Comparison of ENCODE assay signal across 8 cellular contexts in the genomic region with DNA sequence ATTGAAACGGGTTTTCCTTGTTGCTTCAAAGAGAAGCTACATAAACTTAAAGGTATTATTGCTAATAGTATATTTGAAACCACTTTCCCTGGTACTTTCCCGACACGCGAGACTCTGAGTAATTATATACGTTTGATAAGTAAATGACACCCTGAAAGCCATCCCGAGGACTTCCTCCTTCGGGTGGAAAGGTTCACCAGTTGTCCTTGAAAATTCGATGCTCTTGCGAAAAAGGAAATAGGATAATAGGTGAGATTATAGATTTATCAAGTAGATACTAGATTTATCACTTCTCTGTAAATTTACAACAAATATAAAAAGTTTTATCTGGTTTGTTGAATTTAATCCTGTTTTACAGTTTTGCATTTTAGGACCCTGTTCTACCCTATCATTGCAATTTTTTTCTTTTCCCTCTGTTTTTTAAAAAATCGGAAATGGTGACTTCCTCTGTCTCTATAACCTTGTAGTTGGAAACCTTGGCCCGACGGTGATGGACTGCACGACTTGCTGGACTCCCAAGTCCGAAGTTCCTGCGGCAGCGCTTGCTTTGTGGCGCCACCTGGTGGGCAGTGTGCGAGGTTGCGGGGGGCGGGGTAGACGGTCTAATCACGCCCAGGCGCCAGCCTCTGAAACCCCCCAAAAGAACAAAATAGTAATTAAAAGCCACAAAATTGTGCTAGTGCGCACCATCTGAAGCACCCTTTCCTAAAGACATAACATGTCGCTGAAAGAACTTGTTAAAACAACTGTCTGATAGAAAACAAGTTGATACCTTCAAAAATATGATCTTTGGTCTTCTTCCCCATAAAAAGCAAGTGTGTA. TPM values are rescaled to one million over a fixed set of nuclear protein-coding genes. Genes with fewer than 3 reads are reported as not detected.
DNase-seq lines count a peak whose midpoint lies in the region; ATAC-seq and TF ChIP-seq lines count a peak whose summit lies in the region.

No MANE protein-coding gene starts in this region.

- H3K27me3 ChIP-seq in BE2C (peaks cover 55% of the 10 kb centered on the region), H9 (ENCODE audit: insufficient read depth, low read length) (peaks cover 86% of the 10 kb centered on the region)

- no peak overlapping the region for H2BK120ac ChIP-seq in H9 (ENCODE audit: low read depth, low read length, poor library complexity, severe bottlenecking)

- no peak overlapping the region for H3K9ac ChIP-seq in H9 (ENCODE audit: extremely low read depth, insufficient read length, low read length)

- POLR2A ChIA-PET in activated CD8-positive, alpha-beta T cell treated with anti-CD3 and anti-CD28 coated beads for 36 hours (lab: Charles Lee) = interaction anchor here (0.6 to 1.2 kb wide), 2 partner anchors 11 to 359 kb away, joined by 3 read pairs; no protein-coding TSS in a partner anchor

- H3K23ac ChIP-seq in H9 (ENCODE audit: insufficient read length, low read depth, low read length) = no peak overlapping the region

- H3K9me3 Mint-ChIP-seq in H9 = peaks cover 5 to 9% of the 10 kb centered on the region in 2 experiments; a peak in 4 of 5 replicates
- H3K9me3 Mint-ChIP-seq in activated CD8-positive, alpha-beta T cell treated with anti-CD3 and anti-CD28 coated beads for 36 hours = no peaks in the 10 kb centered on the region
- H3K9me3 Mint-ChIP-seq in effector memory CD8-positive, alpha-beta T cell = no peaks in the 10 kb centered on the region
- H3K9me3 Mint-ChIP-seq in mesothelial cell of epicardium = no peaks in the 10 kb centered on the region

- no peaks in the 10 kb centered on the region for H3K4me1 ChIP-seq in BE2C
- no peaks in the 10 kb centered on the region for H3K4me1 ChIP-seq in H9 (ENCODE audit: insufficient read depth, low read length)

- H3T11ph ChIP-seq in H9 (ENCODE audit: low read length) = no peak overlapping the region

- H3K79me2 ChIP-seq in H9 (ENCODE audit: insufficient read depth, low read length) = no peaks in the 10 kb centered on the region

- no peaks in the 10 kb centered on the region for H3K9me3 ChIP-seq in BE2C
- no peaks in the 10 kb centered on the region for H3K9me3 ChIP-seq in H9 (ENCODE audit: control insufficient read depth, low read depth, low read length)

- intact Hi-C loops in activated CD8-positive, alpha-beta T cell treated with anti-CD3 and anti-CD28 coated beads for 36 hours (cut with micrococcal nuclease) = loop anchor here (2.0 to 10.0 kb wide), 5 partner anchors 19 to 509 kb away; a partner anchor contains a TSS

- no peak overlapping the region for H3K4ac ChIP-seq in H9 (ENCODE audit: low read depth, low read length)

- no peak overlapping the region for H2AK5ac ChIP-seq in H9 (ENCODE audit: insufficient read length, low read length)

- H3K27ac ChIP-seq in H9 (ENCODE audit: insufficient read length, low read depth, low read length) = no peak overlapping the region

- H2AFZ ChIP-seq in H9 (ENCODE audit: low read length) = no peak overlapping the region

- no CpG with 5 or more reads among the region's 25 CpGs for WGBS in H9 (ENCODE audit: extremely low coverage, insufficient read length, low lambda C conversion rate)

- H3K36me3 Mint-ChIP-seq in H9 (ENCODE audit: insufficient read depth in 1 of 3, low read depth in 3 of 3) (no peaks in the 10 kb centered on the region), mesothelial cell of epicardium (no peaks in the 10 kb centered on the region)
- no peaks in the 10 kb centered on the region for H3K36me3 Mint-ChIP-seq in activated CD8-positive, alpha-beta T cell treated with anti-CD3 and anti-CD28 coated beads for 36 hours (ENCODE audit: low read depth)
- H3K36me3 Mint-ChIP-seq in effector memory CD8-positive, alpha-beta T cell (ENCODE audit: insufficient read depth) = peaks cover 53% of the 10 kb centered on the region

- no peak overlapping the region for H3K18ac ChIP-seq in H9 (ENCODE audit: insufficient read length, low read depth, low read length)

- H4K20me1 ChIP-seq in H9 (ENCODE audit: control insufficient read depth, insufficient read depth, insufficient read length) = no peaks in the 10 kb centered on the region

- no peak overlapping the region for H2BK12ac ChIP-seq in H9 (ENCODE audit: insufficient read length, low read depth, low read length)

- peak overlapping the region; percentile 51 for H3K4me2 ChIP-seq in H9 (ENCODE audit: insufficient read depth, insufficient read length, low read length)

- H3K23me2 ChIP-seq in H9 (ENCODE audit: insufficient read length, low read depth, low read length, poor library complexity, severe bottlenecking) = peaks cover 25% of the 10 kb centered on the region

- peak overlapping the region; percentile 56 for H3K4me3 ChIP-seq in BE2C (ENCODE audit: low read depth, low read length)

- H3K27me3 Mint-ChIP-seq in H9 (ENCODE audit: low read depth) (peaks cover 100% of the 10 kb centered on the region), mesothelial cell of epicardium (ENCODE audit: low read depth) (peaks cover 81% of the 10 kb centered on the region)
- peaks cover 73% of the 10 kb centered on the region for H3K27me3 Mint-ChIP-seq in activated CD8-positive, alpha-beta T cell treated with anti-CD3 and anti-CD28 coated beads for 36 hours
- H3K27me3 Mint-ChIP-seq in effector memory CD8-positive, alpha-beta T cell = peaks cover 67 to 85% of the 10 kb centered on the region in 2 donors

- H3K4me1 Mint-ChIP-seq in H9 (peaks cover 32 to 52% of the 10 kb centered on the region in 2 experiments), mesothelial cell of epicardium (peaks cover 42% of the 10 kb centered on the region)
- peaks cover 43% of the 10 kb centered on the region for H3K4me1 Mint-ChIP-seq in activated CD8-positive, alpha-beta T cell treated with anti-CD3 and anti-CD28 coated beads for 36 hours (ENCODE audit: low read depth)
- peaks cover 40% of the 10 kb centered on the region in 2 donors for H3K4me1 Mint-ChIP-seq in effector memory CD8-positive, alpha-beta T cell (ENCODE audit: low read depth in 2 of 2)

- ATAC-seq in activated CD8-positive, alpha-beta T cell treated with anti-CD3 and anti-CD28 coated beads for 36 hours = peak; percentile 43
- peak; percentile 34 for ATAC-seq in effector memory CD8-positive, alpha-beta T cell (replicated peaks)
- no peak for ATAC-seq in GM18873 (IDR thresholded peaks at IDR 0.05; ENCODE audit: low FRiP score, unreplicated experiment)

- H2BK20ac ChIP-seq in H9 (ENCODE audit: low read depth, low read length, poor library complexity, severe bottlenecking) = no peak overlapping the region

- DNase-seq in BE2C (peak; percentile 74), H9 (peak; percentile 88), NCI-H748 (lab: John Stamatoyannopoulos, UW; ENCODE audit: unreplicated experiment) (peak; percentile 93), mesothelial cell of epicardium (ENCODE audit: low spot score in 2 of 2, unreplicated experiment in 2 of 2) (peak; percentile 73 to 95)
- peak; percentile 87 for DNase-seq in activated CD8-positive, alpha-beta T cell treated with anti-CD3 and anti-CD28 coated beads for 36 hours
- DNase-seq in effector memory CD8-positive, alpha-beta T cell = peak; percentile 59 to 69 (median 60)
- DNase-seq in stimulated activated naive CD4-positive, alpha-beta T cell treated with Interleukin-2 at 50 U/mL for 16 hours (lab: John Stamatoyannopoulos, UW) = peak; percentile 56

- no peak overlapping the region for H3K56ac ChIP-seq in H9 (ENCODE audit: insufficient read length, low read depth, low read length)

- TF ChIP-seq CTCF in BE2C (IDR thresholded peaks at IDR 0.05; ENCODE audit: low read depth, low read length) (peak; percentile 76), H9 (conservative IDR thresholded peaks at IDR 0.05) (peak; percentile 96), mesothelial cell of epicardium (IDR thresholded peaks at IDR 0.05; ENCODE audit: unreplicated experiment) (peak; percentile 95)
- peak; percentile 96 for TF ChIP-seq CTCF in activated CD8-positive, alpha-beta T cell treated with anti-CD3 and anti-CD28 coated beads for 36 hours (IDR thresholded peaks at IDR 0.05)

- H3K4me3 Mint-ChIP-seq in H9 (peak overlapping the region; percentile 62 to 80), mesothelial cell of epicardium (peak overlapping the region; percentile 75)
- H3K4me3 Mint-ChIP-seq in activated CD8-positive, alpha-beta T cell treated with anti-CD3 and anti-CD28 coated beads for 36 hours = peak overlapping the region; percentile 76
- H3K4me3 Mint-ChIP-seq in effector memory CD8-positive, alpha-beta T cell = peak overlapping the region; percentile 82 to 91

- H3K79me1 ChIP-seq in H9 (ENCODE audit: insufficient read depth, low read depth, low read length, poor library complexity, severe bottlenecking) = no peaks in the 10 kb centered on the region

- H3K36me3 ChIP-seq in BE2C = no peaks in the 10 kb centered on the region

- H4K91ac ChIP-seq in H9 (ENCODE audit: insufficient read length, low read depth, low read length) = no peak overlapping the region

- H2BK5ac ChIP-seq in H9 (ENCODE audit: insufficient read length, low read length) = no peak overlapping the region

- no peak overlapping the region for H3K14ac ChIP-seq in H9 (ENCODE audit: insufficient read depth, low read length)

- CTCF ChIA-PET in activated CD8-positive, alpha-beta T cell treated with anti-CD3 and anti-CD28 coated beads for 36 hours (lab: Charles Lee) = interaction anchor here (0.7 to 6.1 kb wide), 36 partner anchors 8 to 530 kb away, joined by 3 to 60 read pairs (median 4); a partner anchor contains a TSS

- no peak overlapping the region for H4K5ac ChIP-seq in H9 (ENCODE audit: insufficient read length, low read depth, low read length)

- H2BK15ac ChIP-seq in H9 (ENCODE audit: low read depth, low read length) = no peak overlapping the region

- no peak overlapping the region for H4K8ac ChIP-seq in H9 (replicated peaks; ENCODE audit: insufficient read length, low read depth, low read length)

- H3K27ac Mint-ChIP-seq in H9 (no peak overlapping the region; a peak in 1 of 7 replicates), mesothelial cell of epicardium (peak overlapping the region; percentile 15)
- H3K27ac Mint-ChIP-seq in activated CD8-positive, alpha-beta T cell treated with anti-CD3 and anti-CD28 coated beads for 36 hours = no peak overlapping the region
- H3K27ac Mint-ChIP-seq in effector memory CD8-positive, alpha-beta T cell = peak overlapping the region; percentile 35 to 89

RNA-seq across cellular contexts. Expression of a gene that starts 1.0 kb away (rescaled TPM):
- polyA plus RNA-seq in BE2C (2012; ENCODE audit: insufficient read depth, insufficient read length, low read depth) = not detected
- total RNA-seq in H9 (2021) (0.42 TPM in 1 of 2 replicates, not detected in the other), mesothelial cell of epicardium (9.7 to 11.8 TPM (median 10.7 TPM) in 3 replicates)
- total RNA-seq in activated CD8-positive, alpha-beta T cell treated with anti-CD3 and anti-CD28 coated beads for 36 hours = not detected

RNA-seq across cellular contexts. Expression of a gene that starts 18.4 kb away (rescaled TPM):
- polyA plus RNA-seq in BE2C (2012; ENCODE audit: insufficient read depth, insufficient read length, low read depth) = 1.4 TPM
- total RNA-seq in H9 (2021) (not detected in 2 replicates), mesothelial cell of epicardium (5.1 to 5.9 TPM (median 5.1 TPM) in 3 replicates)
- not detected for total RNA-seq in activated CD8-positive, alpha-beta T cell treated with anti-CD3 and anti-CD28 coated beads for 36 hours

Comparison
In these comparisons a context has a peak if more than half of its experiments do, and no peak if none do; other contexts are left out.
1. H3K27ac Mint-ChIP-seq: peak in effector memory CD8-positive, alpha-beta T cell (2 of 2) and mesothelial cell of epicardium (single experiment); none in H9 (0 of 3) and activated CD8-positive, alpha-beta T cell treated with anti-CD3 and anti-CD28 coated beads for 36 hours (single experiment).
2. Peak in every context shown above with its lines, with median percentiles within 50 percentile points of each other: DNase-seq, CTCF ChIP-seq and H3K4me3 Mint-ChIP-seq.